1 cellular context compared by ENCODE assay signal in the genomic region with DNA sequence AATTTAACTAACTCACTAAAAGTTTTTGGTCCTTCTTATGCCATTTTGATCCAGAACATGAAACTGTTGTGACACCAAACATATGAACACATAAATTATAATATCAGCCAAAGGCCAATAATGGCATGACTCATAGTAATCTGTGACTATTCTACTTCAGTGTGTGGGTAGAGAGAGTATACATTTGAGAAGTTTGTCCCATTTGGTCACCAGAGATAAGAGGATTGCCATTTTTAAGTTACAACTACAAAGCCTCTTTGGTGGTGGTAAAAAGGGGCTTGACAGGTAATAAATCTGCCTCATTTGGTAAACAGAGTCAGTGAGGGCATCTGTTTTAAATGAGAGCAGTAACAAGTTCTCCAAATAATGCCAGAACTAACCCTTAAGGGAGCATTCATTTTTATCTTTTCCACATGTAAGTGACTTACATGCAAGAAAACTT.
TF ChIP-seq lines count a peak whose summit lies in the region.

No MANE protein-coding gene starts in this region.

TF ChIP-seq in IMR-90, 13 proteins besides CTCF, POLR2A, EP300 and RAD21 (continued from another document):
- no peak for TF ChIP-seq MXI1 (IDR thresholded peaks at IDR 0.05; ENCODE audit: borderline replicate concordance, low read depth, low read length)
- TF ChIP-seq MAFK (IDR thresholded peaks at IDR 0.05; ENCODE audit: low read depth, low read length), result no peak
- no peak for TF ChIP-seq MAZ (IDR thresholded peaks at IDR 0.05; ENCODE audit: borderline replicate concordance, low read depth, low read length)
- peak; percentile 44; the same call in 1 of the 2 replicates for TF ChIP-seq CEBPB (IDR thresholded peaks at IDR 0.05; ENCODE audit: low read depth, low read length)
- peak; percentile 87 for TF ChIP-seq FOS (IDR thresholded peaks at IDR 0.05; ENCODE audit: low read depth, low read length)
